Comparison of ENCODE assay signal across 21 cellular contexts in genomic region chr7:69947998-69948397, GRCh38.
A peak's percentile ranks its signal among the peaks of the same experiment; 100 is the strongest.
DNase-seq lines count a peak whose midpoint lies in the region; ATAC-seq and TF ChIP-seq lines count a peak whose summit lies in the region.
"Had no signal": no experiment of that assay in that cellular context is flagged by ENCODE, and none has a peak within 500 bp of the region (broad histone marks: within the 10 kb centered on the region; RNA-seq: fewer than 3 reads in every experiment).

No MANE protein-coding gene starts in this region.

- DNase-seq in cardiac muscle cell (ENCODE audit: low read depth in 1 of 2, low spot score in 1 of 2): no peak
- DNase-seq in Right ventricle myocardium inferior (ENCODE audit: missing footprints): no peak
- peak; percentile 59 to 73 for DNase-seq in NCI-H524 (lab: John Stamatoyannopoulos, UW)
- DNase-seq in WERI-Rb-1: peak; percentile 30
- DNase-seq in upper lobe of right lung: no peak
- DNase-seq in KG1 (lab: John Stamatoyannopoulos, UW): no peak
- no peak for DNase-seq in HFFc6
- DNase-seq: 8988T; Calu3; CD8-positive, alpha-beta T cell; DMS 273 treated with DMSO at 0.1 percent for 48 hours; DMS53; GDM1; GOT3; H7 had no signal

- no peak overlapping the region for H3K27ac Mint-ChIP-seq in HFFc6
- H3K27ac Mint-ChIP-seq: CD14-positive monocyte; CD8-positive, alpha-beta T cell; IgD-negative memory B cell had no signal

- H3K27ac ChIP-seq in cardiac muscle cell (peak overlapping the region; percentile 74), WERI-Rb-1 (no peak overlapping the region), upper lobe of right lung (no peak overlapping the region)
- H3K27ac ChIP-seq: BLaER1 had no signal

- no peaks in the 10 kb centered on the region for H3K4me1 Mint-ChIP-seq in HFFc6 (ENCODE audit: low read depth)

- peaks cover 13% of the 10 kb centered on the region for H3K9me3 Mint-ChIP-seq in HFFc6
- H3K9me3 Mint-ChIP-seq: CD8-positive, alpha-beta T cell; IgD-negative memory B cell had no signal

- no peaks in the 10 kb centered on the region for H3K36me3 Mint-ChIP-seq in HFFc6 (ENCODE audit: low read depth)
- H3K36me3 Mint-ChIP-seq: CD14-positive monocyte; CD8-positive, alpha-beta T cell had no signal

- ATAC-seq in Right ventricle myocardium inferior: no peak
- ATAC-seq in upper lobe of right lung: peak; percentile 45
- no peak for ATAC-seq in GM18870 (IDR thresholded peaks at IDR 0.05; ENCODE audit: unreplicated experiment)
- ATAC-seq: CD8-positive, alpha-beta T cell; HCT116; HepG2 had no signal

- intact Hi-C loops in Right ventricle myocardium inferior (cut with DNase I): no loop called here
- intact Hi-C loops in upper lobe of right lung (cut with DNase I): no loop called here

- no peak overlapping the region for H3K4me3 Mint-ChIP-seq in HFFc6
- H3K4me3 Mint-ChIP-seq: CD14-positive monocyte; CD8-positive, alpha-beta T cell; IgD-negative memory B cell had no signal

- H3K27me3 ChIP-seq in cardiac muscle cell: no peaks in the 10 kb centered on the region
- no peaks in the 10 kb centered on the region for H3K27me3 ChIP-seq in WERI-Rb-1 (ENCODE audit: insufficient read depth, low read depth, severe bottlenecking)
- H3K27me3 ChIP-seq in upper lobe of right lung: no peaks in the 10 kb centered on the region
- H3K27me3 ChIP-seq: BLaER1 had no signal

- no peaks in the 10 kb centered on the region for H3K36me3 ChIP-seq in cardiac muscle cell
- no peaks in the 10 kb centered on the region for H3K36me3 ChIP-seq in WERI-Rb-1
- no peaks in the 10 kb centered on the region for H3K36me3 ChIP-seq in upper lobe of right lung
- H3K36me3 ChIP-seq: BLaER1 had no signal

- no peaks in the 10 kb centered on the region; the same call in 1 of the 2 replicates for H3K27me3 Mint-ChIP-seq in HFFc6 (ENCODE audit: insufficient read depth)

- H3K9me3 ChIP-seq in cardiac muscle cell (ENCODE audit: low read depth) (no peaks in the 10 kb centered on the region), WERI-Rb-1 (ENCODE audit: severe bottlenecking) (no peaks in the 10 kb centered on the region), upper lobe of right lung (no peaks in the 10 kb centered on the region)
- H3K9me3 ChIP-seq: BLaER1 had no signal

- TF ChIP-seq CTCF in cardiac muscle cell (IDR thresholded peaks at IDR 0.05; ENCODE audit: low read depth, low read length) (no peak), WERI-Rb-1 (IDR thresholded peaks at IDR 0.05; ENCODE audit: low read depth, low read length) (no peak), upper lobe of right lung (IDR thresholded peaks at IDR 0.05) (no peak), HFFc6 (IDR thresholded peaks at IDR 0.05) (no peak)

- H3K4me1 ChIP-seq in cardiac muscle cell (ENCODE audit: low read depth) (peaks cover 57% of the 10 kb centered on the region), upper lobe of right lung (no peaks in the 10 kb centered on the region)

- H3K4me3 ChIP-seq in cardiac muscle cell: no peak overlapping the region
- H3K4me3 ChIP-seq in WERI-Rb-1 (ENCODE audit: low read depth, low read length): no peak overlapping the region
- no peak overlapping the region for H3K4me3 ChIP-seq in upper lobe of right lung
- H3K4me3 ChIP-seq: BLaER1 had no signal

Comparison
In these comparisons a context has a peak if more than half of its experiments do, and no peak if none do; other contexts are left out.
1. DNase-seq: peak in NCI-H524 (2 of 2) and WERI-Rb-1 (single experiment); none in cardiac muscle cell (0 of 2), Right ventricle myocardium inferior (single experiment), upper lobe of right lung (single experiment), KG1 (single experiment) and HFFc6 (single experiment).